ENCODE assay signal across 8 cellular contexts in the genomic region with DNA sequence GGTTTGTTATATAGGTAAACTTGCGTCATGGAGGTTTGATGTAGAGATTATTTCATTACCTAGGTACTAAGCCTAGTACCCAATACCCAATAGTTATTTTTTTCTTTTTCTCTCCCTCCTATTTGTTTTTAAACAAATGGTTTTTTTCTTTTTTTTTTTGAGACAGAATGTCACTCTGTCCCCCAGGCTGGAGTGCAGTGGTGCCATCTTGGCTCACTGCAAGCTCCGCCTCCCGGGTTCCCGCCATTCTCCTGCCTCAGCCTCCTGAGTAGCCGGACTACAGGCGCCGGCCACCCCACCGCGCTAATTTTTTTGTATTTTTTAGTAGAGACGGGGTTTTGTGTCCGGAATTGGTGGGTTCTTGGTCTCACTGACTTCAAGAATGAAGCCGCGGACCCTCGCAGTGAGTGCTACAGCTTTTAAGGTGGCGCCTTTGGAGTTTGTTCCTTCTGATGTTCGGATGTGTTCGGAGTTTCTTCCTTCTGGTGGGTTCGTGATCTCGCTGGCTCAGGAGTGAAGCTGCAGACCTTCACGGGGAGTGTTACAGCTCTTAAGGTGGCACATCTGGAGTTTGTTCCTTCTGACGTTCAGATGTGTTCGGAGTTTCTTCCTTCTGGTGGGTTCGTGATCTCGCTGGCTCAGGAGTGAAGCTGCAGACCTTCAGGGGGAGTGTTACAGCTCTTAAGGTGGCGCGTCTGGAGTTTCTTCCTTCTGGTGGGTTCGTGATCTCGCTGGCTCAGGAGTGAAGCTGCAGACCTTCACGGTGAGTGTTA.
DNase-seq lines count a peak whose midpoint lies in the region; ATAC-seq and TF ChIP-seq lines count a peak whose summit lies in the region.
"Not testable (repeated sequence)": the region's sequence is repeated elsewhere in the genome, so short reads cannot be mapped to it uniquely, and the experiment has no call there.

No MANE protein-coding gene starts in this region.

- H3K9me3 Mint-ChIP-seq in activated CD8-positive, alpha-beta T cell treated with anti-CD3 and anti-CD28 coated beads, Interleukin-2, amount 10 ng/mL, durations not matched to agents 7 days and 5 days (ENCODE audit: insufficient read depth); central memory CD8-positive, alpha-beta T cell; natural killer cell: not testable (repeated sequence)

- POLR2A ChIA-PET in activated CD8-positive, alpha-beta T cell treated with anti-CD3 and anti-CD28 coated beads, Interleukin-2, amount 10 ng/mL, durations not matched to agents 7 days and 5 days (lab: Charles Lee), result interaction anchor here (0.7 to 1.1 kb wide), 2 partner anchors 8 to 20 kb away, joined by 3 to 5 read pairs; no protein-coding TSS in a partner anchor

- peak; percentile 91 for ATAC-seq in GM19455 (IDR thresholded peaks at IDR 0.05; ENCODE audit: unreplicated experiment)
- peak; percentile 86 for ATAC-seq in HG02943 (IDR thresholded peaks at IDR 0.05; ENCODE audit: low read depth, unreplicated experiment)
- peak; percentile 78 for ATAC-seq in activated CD8-positive, alpha-beta T cell treated with anti-CD3 and anti-CD28 coated beads, Interleukin-2, amount 10 ng/mL, durations not matched to agents 7 days and 5 days
- peak; percentile 56 for ATAC-seq in central memory CD8-positive, alpha-beta T cell (replicated peaks; ENCODE audit: extremely low read depth, poor library complexity, severe bottlenecking)
- ATAC-seq in natural killer cell, result peak; percentile 54 to 75 (median 60)

- intact Hi-C loops in natural killer cell (cut with micrococcal nuclease), result not testable (repeated sequence)

- H3K4me1 ChIP-seq in thymus (ENCODE audit: control insufficient read depth, insufficient read depth, low read length), result not testable (repeated sequence)

- H3K27me3 ChIP-seq in thymus (ENCODE audit: control insufficient read depth, insufficient read depth), result not testable (repeated sequence)

- DNase-seq in Daoy (ENCODE audit: low read depth) (peak; percentile 9), NB4 (ENCODE audit: low read depth) (peak; percentile 21)
- peak; percentile 23 for DNase-seq in activated CD8-positive, alpha-beta T cell treated with anti-CD3 and anti-CD28 coated beads, Interleukin-2, amount 10 ng/mL, durations not matched to agents 7 days and 5 days
- DNase-seq in central memory CD8-positive, alpha-beta T cell (ENCODE audit: low spot score in 2 of 2); natural killer cell: not testable (repeated sequence)

- 73% methylated on average over 29 of the region's 29 CpGs for WGBS in thymus

- H3K4me3 ChIP-seq in NB4 (ENCODE audit: low read depth, low read length) (peak overlapping the region; percentile 54), thymus (ENCODE audit: low read length) (peak overlapping the region; percentile 39)

- not testable (repeated sequence) for TF ChIP-seq CTCF in NB4 (IDR thresholded peaks at IDR 0.05; ENCODE audit: low read depth, low read length); natural killer cell (IDR thresholded peaks at IDR 0.05)

- CTCF ChIA-PET in activated CD8-positive, alpha-beta T cell treated with anti-CD3 and anti-CD28 coated beads, Interleukin-2, amount 10 ng/mL, durations not matched to agents 7 days and 5 days (lab: Charles Lee), result interaction anchor here (0.7 kb wide), 2 partner anchors 156 to 373 kb away, joined by 4 read pairs; no protein-coding TSS in a partner anchor

- peak overlapping the region; percentile 2 for H3K27ac ChIP-seq in thymus (ENCODE audit: low read depth)

- not testable (repeated sequence) for H3K27me3 Mint-ChIP-seq in activated CD8-positive, alpha-beta T cell treated with anti-CD3 and anti-CD28 coated beads, Interleukin-2, amount 10 ng/mL, durations not matched to agents 7 days and 5 days (ENCODE audit: low read depth); central memory CD8-positive, alpha-beta T cell; natural killer cell (ENCODE audit: low read depth in 2 of 2)

- H3K4me1 Mint-ChIP-seq in activated CD8-positive, alpha-beta T cell treated with anti-CD3 and anti-CD28 coated beads, Interleukin-2, amount 10 ng/mL, durations not matched to agents 7 days and 5 days (ENCODE audit: low read depth); central memory CD8-positive, alpha-beta T cell; natural killer cell: not testable (repeated sequence)

- peak overlapping the region; percentile 89 for H3K27ac Mint-ChIP-seq in activated CD8-positive, alpha-beta T cell treated with anti-CD3 and anti-CD28 coated beads, Interleukin-2, amount 10 ng/mL, durations not matched to agents 7 days and 5 days
- peak overlapping the region; percentile 69 for H3K27ac Mint-ChIP-seq in central memory CD8-positive, alpha-beta T cell (ENCODE audit: low read depth)
- H3K27ac Mint-ChIP-seq in natural killer cell, result peak overlapping the region; percentile 85 to 86

- not testable (repeated sequence) for H3K9me3 ChIP-seq in thymus (ENCODE audit: control insufficient read depth)

- H3K36me3 Mint-ChIP-seq in activated CD8-positive, alpha-beta T cell treated with anti-CD3 and anti-CD28 coated beads, Interleukin-2, amount 10 ng/mL, durations not matched to agents 7 days and 5 days (ENCODE audit: low read depth); central memory CD8-positive, alpha-beta T cell (ENCODE audit: insufficient read depth); natural killer cell: not testable (repeated sequence)

- H3K36me3 ChIP-seq in thymus (ENCODE audit: control insufficient read depth, insufficient read depth), result not testable (repeated sequence)

- TF ChIP-seq POLR2A in NB4 (IDR thresholded peaks at IDR 0.05; ENCODE audit: extremely low read depth, insufficient read length), result not testable (repeated sequence)

- peak overlapping the region; percentile 69 for H3K4me3 Mint-ChIP-seq in activated CD8-positive, alpha-beta T cell treated with anti-CD3 and anti-CD28 coated beads, Interleukin-2, amount 10 ng/mL, durations not matched to agents 7 days and 5 days
- H3K4me3 Mint-ChIP-seq in central memory CD8-positive, alpha-beta T cell, result peak overlapping the region; percentile 89
- H3K4me3 Mint-ChIP-seq in natural killer cell, result peak overlapping the region; percentile 95
